In the genomic region with DNA sequence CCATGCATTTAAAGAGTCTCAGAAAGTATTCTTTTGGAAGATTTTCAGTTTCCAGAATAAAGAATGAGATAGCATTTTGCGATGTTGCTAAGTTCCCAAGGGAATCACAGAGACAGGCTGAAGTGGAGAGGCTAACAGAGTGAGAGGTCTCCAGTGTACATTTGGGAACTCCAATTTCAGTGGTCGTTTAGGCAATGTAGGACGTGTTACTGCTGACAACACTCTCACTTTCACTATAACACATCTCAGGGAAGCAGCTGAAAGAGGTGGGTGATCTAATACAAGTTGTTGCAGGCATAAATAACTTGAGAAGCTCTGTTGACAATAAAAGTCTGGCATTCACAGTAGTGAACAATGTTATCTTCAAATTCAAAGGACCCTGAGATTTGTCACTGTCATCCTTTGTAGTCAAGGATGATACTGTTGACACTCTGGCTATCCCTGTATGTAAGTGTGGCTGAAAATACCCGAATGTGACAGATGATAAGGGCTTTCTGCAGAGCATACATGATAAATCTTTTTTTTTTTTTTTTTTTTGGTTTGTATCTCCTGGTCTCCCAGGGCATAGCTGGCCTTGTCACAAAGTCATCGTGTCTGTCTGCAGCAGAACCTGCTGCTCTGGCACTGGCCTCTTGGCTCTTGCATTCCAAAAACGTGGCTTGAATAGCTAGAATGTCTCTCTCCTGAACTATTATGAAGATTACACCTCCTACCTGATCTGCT, we compare ENCODE assay signal across 1 cellular context.
A peak's percentile ranks its signal among the peaks of the same experiment; 100 is the strongest.
TF ChIP-seq lines count a peak whose summit lies in the region.

No MANE protein-coding gene starts in this region.

TF ChIP-seq in K562, 482 proteins besides CTCF, POLR2A, EP300 and RAD21 (continued from another document):
- TF ChIP-seq, protein P1, sequence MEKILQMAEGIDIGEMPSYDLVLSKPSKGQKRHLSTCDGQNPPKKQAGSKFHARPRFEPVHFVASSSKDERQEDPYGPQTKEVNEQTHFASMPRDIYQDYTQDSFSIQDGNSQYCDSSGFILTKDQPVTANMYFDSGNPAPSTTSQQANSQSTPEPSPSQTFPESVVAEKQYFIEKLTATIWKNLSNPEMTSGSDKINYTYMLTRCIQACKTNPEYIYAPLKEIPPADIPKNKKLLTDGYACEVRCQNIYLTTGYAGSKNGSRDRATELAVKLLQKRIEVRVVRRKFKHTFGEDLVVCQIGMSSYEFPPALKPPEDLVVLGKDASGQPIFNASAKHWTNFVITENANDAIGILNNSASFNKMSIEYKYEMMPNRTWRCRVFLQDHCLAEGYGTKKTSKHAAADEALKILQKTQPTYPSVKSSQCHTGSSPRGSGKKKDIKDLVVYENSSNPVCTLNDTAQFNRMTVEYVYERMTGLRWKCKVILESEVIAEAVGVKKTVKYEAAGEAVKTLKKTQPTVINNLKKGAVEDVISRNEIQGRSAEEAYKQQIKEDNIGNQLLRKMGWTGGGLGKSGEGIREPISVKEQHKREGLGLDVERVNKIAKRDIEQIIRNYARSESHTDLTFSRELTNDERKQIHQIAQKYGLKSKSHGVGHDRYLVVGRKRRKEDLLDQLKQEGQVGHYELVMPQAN (IDR thresholded peaks at IDR 0.05; ENCODE audit: borderline replicate concordance) = no peak
- TF ChIP-seq CHD2 (IDR thresholded peaks at IDR 0.05; ENCODE audit: low read depth, low read length) (no peak), PTBP1 (IDR thresholded peaks at IDR 0.05; ENCODE audit: low read depth, low read length) (no peak), RFX1 (IDR thresholded peaks at IDR 0.05) (no peak), CBX3 (IDR thresholded peaks at IDR 0.05; ENCODE audit: borderline replicate concordance in 1 of 2, low read length in 2 of 2) (no peak), ZKSCAN3 (CRISPR knock-in tag; IDR thresholded peaks at IDR 0.05) (no peak), ELF1 (tag; IDR thresholded peaks at IDR 0.05) (no peak), ZNF507 (tag; conservative IDR thresholded peaks at IDR 0.05) (no peak), PML (IDR thresholded peaks at IDR 0.05; ENCODE audit: low read length) (no peak), ZBTB8A (IDR thresholded peaks at IDR 0.05; ENCODE audit: partially characterized antibody) (no peak), SMAD3 (CRISPR knock-in tag; conservative IDR thresholded peaks at IDR 0.05) (no peak), TAF7 (tag; IDR thresholded peaks at IDR 0.05) (no peak), MECOM (CRISPR knock-in tag; IDR thresholded peaks at IDR 0.05) (peak; percentile 84; the same call in 1 of the 2 replicates), ZC3H8 (IDR thresholded peaks at IDR 0.05) (no peak), ADNP (tag; IDR thresholded peaks at IDR 0.05) (peak; percentile 35; the same call in 1 of the 2 replicates), ZNF197 (CRISPR knock-in tag; IDR thresholded peaks at IDR 0.05; ENCODE audit: low read depth) (no peak), SP2 (IDR thresholded peaks at IDR 0.05; ENCODE audit: extremely low read depth, low read depth, low read length, poor library complexity, severe bottlenecking) (no peak), ASH1L (IDR thresholded peaks at IDR 0.05; ENCODE audit: borderline replicate concordance, low read depth, partially characterized antibody) (no peak), GABPB2 (CRISPR knock-in tag; conservative IDR thresholded peaks at IDR 0.05) (no peak), MYNN (IDR thresholded peaks at IDR 0.05) (no peak), MYNN (CRISPR knock-in tag; IDR thresholded peaks at IDR 0.05) (no peak), SOX6 (IDR thresholded peaks at IDR 0.05) (peak; percentile 97), ZNF695 (CRISPR knock-in tag; IDR thresholded peaks at IDR 0.05) (no peak), ZNF79 (CRISPR knock-in tag; IDR thresholded peaks at IDR 0.05; ENCODE audit: low read depth) (no peak)
- TF ChIP-seq, protein P2, sequence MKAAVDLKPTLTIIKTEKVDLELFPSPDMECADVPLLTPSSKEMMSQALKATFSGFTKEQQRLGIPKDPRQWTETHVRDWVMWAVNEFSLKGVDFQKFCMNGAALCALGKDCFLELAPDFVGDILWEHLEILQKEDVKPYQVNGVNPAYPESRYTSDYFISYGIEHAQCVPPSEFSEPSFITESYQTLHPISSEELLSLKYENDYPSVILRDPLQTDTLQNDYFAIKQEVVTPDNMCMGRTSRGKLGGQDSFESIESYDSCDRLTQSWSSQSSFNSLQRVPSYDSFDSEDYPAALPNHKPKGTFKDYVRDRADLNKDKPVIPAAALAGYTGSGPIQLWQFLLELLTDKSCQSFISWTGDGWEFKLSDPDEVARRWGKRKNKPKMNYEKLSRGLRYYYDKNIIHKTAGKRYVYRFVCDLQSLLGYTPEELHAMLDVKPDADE (conservative IDR thresholded peaks at IDR 0.05; ENCODE audit: control insufficient read depth, low read depth, low read length) = no peak
- TF ChIP-seq, protein P3, sequence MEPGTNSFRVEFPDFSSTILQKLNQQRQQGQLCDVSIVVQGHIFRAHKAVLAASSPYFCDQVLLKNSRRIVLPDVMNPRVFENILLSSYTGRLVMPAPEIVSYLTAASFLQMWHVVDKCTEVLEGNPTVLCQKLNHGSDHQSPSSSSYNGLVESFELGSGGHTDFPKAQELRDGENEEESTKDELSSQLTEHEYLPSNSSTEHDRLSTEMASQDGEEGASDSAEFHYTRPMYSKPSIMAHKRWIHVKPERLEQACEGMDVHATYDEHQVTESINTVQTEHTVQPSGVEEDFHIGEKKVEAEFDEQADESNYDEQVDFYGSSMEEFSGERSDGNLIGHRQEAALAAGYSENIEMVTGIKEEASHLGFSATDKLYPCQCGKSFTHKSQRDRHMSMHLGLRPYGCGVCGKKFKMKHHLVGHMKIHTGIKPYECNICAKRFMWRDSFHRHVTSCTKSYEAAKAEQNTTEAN (CRISPR knock-in tag; IDR thresholded peaks at IDR 0.05) = no peak
- TF ChIP-seq, protein P4, sequence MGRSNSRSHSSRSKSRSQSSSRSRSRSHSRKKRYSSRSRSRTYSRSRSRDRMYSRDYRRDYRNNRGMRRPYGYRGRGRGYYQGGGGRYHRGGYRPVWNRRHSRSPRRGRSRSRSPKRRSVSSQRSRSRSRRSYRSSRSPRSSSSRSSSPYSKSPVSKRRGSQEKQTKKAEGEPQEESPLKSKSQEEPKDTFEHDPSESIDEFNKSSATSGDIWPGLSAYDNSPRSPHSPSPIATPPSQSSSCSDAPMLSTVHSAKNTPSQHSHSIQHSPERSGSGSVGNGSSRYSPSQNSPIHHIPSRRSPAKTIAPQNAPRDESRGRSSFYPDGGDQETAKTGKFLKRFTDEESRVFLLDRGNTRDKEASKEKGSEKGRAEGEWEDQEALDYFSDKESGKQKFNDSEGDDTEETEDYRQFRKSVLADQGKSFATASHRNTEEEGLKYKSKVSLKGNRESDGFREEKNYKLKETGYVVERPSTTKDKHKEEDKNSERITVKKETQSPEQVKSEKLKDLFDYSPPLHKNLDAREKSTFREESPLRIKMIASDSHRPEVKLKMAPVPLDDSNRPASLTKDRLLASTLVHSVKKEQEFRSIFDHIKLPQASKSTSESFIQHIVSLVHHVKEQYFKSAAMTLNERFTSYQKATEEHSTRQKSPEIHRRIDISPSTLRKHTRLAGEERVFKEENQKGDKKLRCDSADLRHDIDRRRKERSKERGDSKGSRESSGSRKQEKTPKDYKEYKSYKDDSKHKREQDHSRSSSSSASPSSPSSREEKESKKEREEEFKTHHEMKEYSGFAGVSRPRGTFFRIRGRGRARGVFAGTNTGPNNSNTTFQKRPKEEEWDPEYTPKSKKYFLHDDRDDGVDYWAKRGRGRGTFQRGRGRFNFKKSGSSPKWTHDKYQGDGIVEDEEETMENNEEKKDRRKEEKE (IDR thresholded peaks at IDR 0.05; ENCODE audit: borderline replicate concordance in 1 of 2, control insufficient read depth in 1 of 2, low read depth in 2 of 2, low read length in 1 of 2) = no peak
- TF ChIP-seq, protein P5, sequence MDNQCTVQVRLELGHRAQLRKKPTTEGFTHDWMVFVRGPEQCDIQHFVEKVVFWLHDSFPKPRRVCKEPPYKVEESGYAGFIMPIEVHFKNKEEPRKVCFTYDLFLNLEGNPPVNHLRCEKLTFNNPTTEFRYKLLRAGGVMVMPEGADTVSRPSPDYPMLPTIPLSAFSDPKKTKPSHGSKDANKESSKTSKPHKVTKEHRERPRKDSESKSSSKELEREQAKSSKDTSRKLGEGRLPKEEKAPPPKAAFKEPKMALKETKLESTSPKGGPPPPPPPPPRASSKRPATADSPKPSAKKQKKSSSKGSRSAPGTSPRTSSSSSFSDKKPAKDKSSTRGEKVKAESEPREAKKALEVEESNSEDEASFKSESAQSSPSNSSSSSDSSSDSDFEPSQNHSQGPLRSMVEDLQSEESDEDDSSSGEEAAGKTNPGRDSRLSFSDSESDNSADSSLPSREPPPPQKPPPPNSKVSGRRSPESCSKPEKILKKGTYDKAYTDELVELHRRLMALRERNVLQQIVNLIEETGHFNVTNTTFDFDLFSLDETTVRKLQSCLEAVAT (IDR thresholded peaks at IDR 0.05) = no peak
- TF ChIP-seq, protein P6, sequence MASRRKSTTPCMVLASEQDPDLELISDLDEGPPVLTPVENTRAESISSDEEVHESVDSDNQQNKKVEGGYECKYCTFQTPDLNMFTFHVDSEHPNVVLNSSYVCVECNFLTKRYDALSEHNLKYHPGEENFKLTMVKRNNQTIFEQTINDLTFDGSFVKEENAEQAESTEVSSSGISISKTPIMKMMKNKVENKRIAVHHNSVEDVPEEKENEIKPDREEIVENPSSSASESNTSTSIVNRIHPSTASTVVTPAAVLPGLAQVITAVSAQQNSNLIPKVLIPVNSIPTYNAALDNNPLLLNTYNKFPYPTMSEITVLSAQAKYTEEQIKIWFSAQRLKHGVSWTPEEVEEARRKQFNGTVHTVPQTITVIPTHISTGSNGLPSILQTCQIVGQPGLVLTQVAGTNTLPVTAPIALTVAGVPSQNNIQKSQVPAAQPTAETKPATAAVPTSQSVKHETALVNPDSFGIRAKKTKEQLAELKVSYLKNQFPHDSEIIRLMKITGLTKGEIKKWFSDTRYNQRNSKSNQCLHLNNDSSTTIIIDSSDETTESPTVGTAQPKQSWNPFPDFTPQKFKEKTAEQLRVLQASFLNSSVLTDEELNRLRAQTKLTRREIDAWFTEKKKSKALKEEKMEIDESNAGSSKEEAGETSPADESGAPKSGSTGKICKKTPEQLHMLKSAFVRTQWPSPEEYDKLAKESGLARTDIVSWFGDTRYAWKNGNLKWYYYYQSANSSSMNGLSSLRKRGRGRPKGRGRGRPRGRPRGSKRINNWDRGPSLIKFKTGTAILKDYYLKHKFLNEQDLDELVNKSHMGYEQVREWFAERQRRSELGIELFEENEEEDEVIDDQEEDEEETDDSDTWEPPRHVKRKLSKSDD (conservative IDR thresholded peaks at IDR 0.05; ENCODE audit: low read length) = no peak
- TF ChIP-seq, protein P7, sequence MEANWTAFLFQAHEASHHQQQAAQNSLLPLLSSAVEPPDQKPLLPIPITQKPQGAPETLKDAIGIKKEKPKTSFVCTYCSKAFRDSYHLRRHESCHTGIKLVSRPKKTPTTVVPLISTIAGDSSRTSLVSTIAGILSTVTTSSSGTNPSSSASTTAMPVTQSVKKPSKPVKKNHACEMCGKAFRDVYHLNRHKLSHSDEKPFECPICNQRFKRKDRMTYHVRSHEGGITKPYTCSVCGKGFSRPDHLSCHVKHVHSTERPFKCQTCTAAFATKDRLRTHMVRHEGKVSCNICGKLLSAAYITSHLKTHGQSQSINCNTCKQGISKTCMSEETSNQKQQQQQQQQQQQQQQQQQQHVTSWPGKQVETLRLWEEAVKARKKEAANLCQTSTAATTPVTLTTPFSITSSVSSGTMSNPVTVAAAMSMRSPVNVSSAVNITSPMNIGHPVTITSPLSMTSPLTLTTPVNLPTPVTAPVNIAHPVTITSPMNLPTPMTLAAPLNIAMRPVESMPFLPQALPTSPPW (CRISPR knock-in tag; IDR thresholded peaks at IDR 0.05) = no peak
